In genomic region chr2:8884812-8885211, GRCh38 we compare ENCODE assay signal across 31 cellular contexts.
"Had no signal": no experiment of that assay in that cellular context is flagged by ENCODE, and none has a peak within 500 bp of the region (broad histone marks: within the 10 kb centered on the region; RNA-seq: fewer than 3 reads in every experiment).

No MANE protein-coding gene starts in this region.

- H3K4me1 Mint-ChIP-seq: activated CD4-positive, alpha-beta T cell treated with anti-CD3 and anti-CD28 coated beads for 36 hours; activated CD4-positive, alpha-beta T cell treated with anti-CD3 and anti-CD28 coated beads, Interleukin-2, amount 10 ng/mL, durations not matched to agents 7 days and 5 days; activated naive CD4-positive, alpha-beta T cell treated with anti-CD3 and anti-CD28 coated beads, Interleukin-2, amount 50 U/mL, for 24 hours; central memory CD8-positive, alpha-beta T cell had no signal

- DNase-seq: activated CD4-positive, alpha-beta T cell treated with anti-CD3 and anti-CD28 coated beads for 36 hours; activated CD4-positive, alpha-beta T cell treated with anti-CD3 and anti-CD28 coated beads, Interleukin-2, amount 10 ng/mL, durations not matched to agents 7 days and 5 days; activated CD4-positive, alpha-beta T cell treated with anti-CD3 and anti-CD28 coated beads, Interleukin-2, amount 50 U/mL, for 48 hours; activated CD8-positive, alpha-beta T cell treated with anti-CD3 and anti-CD28 coated beads, Interleukin-2, amount 10 ng/mL, durations not matched to agents 7 days and 5 days; activated gamma-delta T cell; activated naive CD4-positive, alpha-beta T cell treated with Interleukin-2 at 50 U/mL for 16 hours; activated naive CD8-positive, alpha-beta T cell treated with anti-CD3 and anti-CD28 coated beads, Interleukin-2, amount 10 ng/mL, durations not matched to agents 7 days and 5 days; activated T-cell treated with anti-CD3 and anti-CD28 coated beads, Interleukin-2, amount 50 U/mL, for 24 hours; amygdala; MV-4-11; NCI-H1092 treated with DMSO at 0.1 percent for 48 hours; NCI-H1694; NCI-H1930; NCI-H2081 treated with DMSO at 0.1 percent for 48 hours; NCI-H345; NCI-H524 treated with DMSO at 0.1 percent for 48 hours; NCI-H748 treated with DMSO at 0.1 percent for 48 hours; NK-92 treated with Interleukin-12 subunit alpha and Interleukin-12 subunit beta, amount 100 ng/mL, for 24 hours; SHP77; SK-N-SH had no signal

- H3K4me1 ChIP-seq: ascending aorta had no signal

- H3K9me3 ChIP-seq: ascending aorta, SJSA1, SK-N-SH had no signal

- H3K4me3 ChIP-seq: ascending aorta, cardiac muscle cell, SJSA1 had no signal

- H3K9me3 Mint-ChIP-seq: activated CD4-positive, alpha-beta T cell treated with anti-CD3 and anti-CD28 coated beads, Interleukin-2, amount 10 ng/mL, durations not matched to agents 7 days and 5 days; activated naive CD4-positive, alpha-beta T cell treated with anti-CD3 and anti-CD28 coated beads, Interleukin-2, amount 50 U/mL, for 24 hours; activated naive CD8-positive, alpha-beta T cell treated with anti-CD3 and anti-CD28 coated beads, Interleukin-2, amount 10 ng/mL, durations not matched to agents 7 days and 5 days; activated T-cell treated with anti-CD3 and anti-CD28 coated beads, Interleukin-2, amount 50 U/mL, for 24 hours; activated T-helper 2 cell treated with anti-CD3 and anti-CD28 coated beads, Interferon-gamma antibody, Interleukin-2, Interleukin-4, amounts not matched to agents 10 μg/mL and 5 μg/mL and 100 μg/mL, durations not matched to agents 14 hours and 24 hours and 36 hours; central memory CD8-positive, alpha-beta T cell; T-helper 1 cell treated with Interleukin-12 subunit alpha and Interleukin-12 subunit beta and Interleukin-4 antibody, amounts not matched to agents 30 μg/mL and 1 μg/mL, for 36 hours; T-helper 2 cell treated with Interferon-gamma antibody and Interleukin-4, amounts not matched to agents 5 μg/mL and 100 μg/mL, for 36 hours; WTC11 had no signal

- H3K36me3 Mint-ChIP-seq: activated naive CD4-positive, alpha-beta T cell treated with anti-CD3 and anti-CD28 coated beads, Interleukin-2, amount 50 U/mL, for 24 hours; activated naive CD8-positive, alpha-beta T cell treated with anti-CD3 and anti-CD28 coated beads, Interleukin-2, amount 10 ng/mL, durations not matched to agents 7 days and 5 days had no signal

- H3K27ac ChIP-seq: ascending aorta, cardiac muscle cell, KMS-11, SJSA1 had no signal

- H3K4me3 Mint-ChIP-seq: activated CD4-positive, alpha-beta T cell treated with anti-CD3 and anti-CD28 coated beads for 36 hours; activated CD4-positive, alpha-beta T cell treated with anti-CD3 and anti-CD28 coated beads, Interleukin-2, amount 10 ng/mL, durations not matched to agents 7 days and 5 days; activated CD8-positive, alpha-beta T cell treated with anti-CD3 and anti-CD28 coated beads, Interleukin-2, amount 10 ng/mL, durations not matched to agents 7 days and 5 days; activated naive CD4-positive, alpha-beta T cell treated with anti-CD3 and anti-CD28 coated beads, Interleukin-2, amount 50 U/mL, for 24 hours; activated naive CD8-positive, alpha-beta T cell treated with anti-CD3 and anti-CD28 coated beads, Interleukin-2, amount 10 ng/mL, durations not matched to agents 7 days and 5 days; activated T-cell treated with anti-CD3 and anti-CD28 coated beads, Interleukin-2, amount 50 U/mL, for 24 hours; central memory CD8-positive, alpha-beta T cell; T-helper 1 cell treated with Interleukin-12 subunit alpha and Interleukin-12 subunit beta and Interleukin-4 antibody, amounts not matched to agents 30 μg/mL and 1 μg/mL, for 36 hours; T-helper 2 cell treated with Interferon-gamma antibody and Interleukin-4, amounts not matched to agents 5 μg/mL and 100 μg/mL, for 36 hours; WTC11 had no signal

- H3K27me3 Mint-ChIP-seq: activated CD4-positive, alpha-beta T cell treated with anti-CD3 and anti-CD28 coated beads for 36 hours; activated CD4-positive, alpha-beta T cell treated with anti-CD3 and anti-CD28 coated beads, Interleukin-2, amount 10 ng/mL, durations not matched to agents 7 days and 5 days; activated naive CD4-positive, alpha-beta T cell treated with anti-CD3 and anti-CD28 coated beads, Interleukin-2, amount 50 U/mL, for 24 hours; activated naive CD8-positive, alpha-beta T cell treated with anti-CD3 and anti-CD28 coated beads, Interleukin-2, amount 10 ng/mL, durations not matched to agents 7 days and 5 days; activated T-cell treated with anti-CD3 and anti-CD28 coated beads, Interleukin-2, amount 50 U/mL, for 24 hours had no signal

- H3K27ac Mint-ChIP-seq: activated CD4-positive, alpha-beta T cell treated with anti-CD3 and anti-CD28 coated beads for 36 hours; activated CD4-positive, alpha-beta T cell treated with anti-CD3 and anti-CD28 coated beads, Interleukin-2, amount 10 ng/mL, durations not matched to agents 7 days and 5 days; activated CD8-positive, alpha-beta T cell treated with anti-CD3 and anti-CD28 coated beads, Interleukin-2, amount 10 ng/mL, durations not matched to agents 7 days and 5 days; activated naive CD4-positive, alpha-beta T cell treated with anti-CD3 and anti-CD28 coated beads, Interleukin-2, amount 50 U/mL, for 24 hours; activated naive CD8-positive, alpha-beta T cell treated with anti-CD3 and anti-CD28 coated beads, Interleukin-2, amount 10 ng/mL, durations not matched to agents 7 days and 5 days; activated T-cell treated with anti-CD3 and anti-CD28 coated beads, Interleukin-2, amount 50 U/mL, for 24 hours; activated T-helper 2 cell treated with anti-CD3 and anti-CD28 coated beads, Interferon-gamma antibody, Interleukin-2, Interleukin-4, amounts not matched to agents 10 μg/mL and 5 μg/mL and 100 μg/mL, durations not matched to agents 14 hours and 24 hours and 36 hours; T-helper 1 cell treated with Interleukin-12 subunit alpha and Interleukin-12 subunit beta and Interleukin-4 antibody, amounts not matched to agents 30 μg/mL and 1 μg/mL, for 36 hours; T-helper 2 cell treated with Interferon-gamma antibody and Interleukin-4, amounts not matched to agents 5 μg/mL and 100 μg/mL, for 36 hours; WTC11 had no signal

- H3K27me3 ChIP-seq: ascending aorta, cardiac muscle cell, SJSA1 had no signal

- ATAC-seq: activated CD4-positive, CD25-positive, alpha-beta regulatory T cell treated with anti-CD3 and anti-CD28 coated beads, Interleukin-2, amount 50 U/mL, for 24 hours; activated CD8-positive, alpha-beta T cell treated with anti-CD3 and anti-CD28 coated beads, Interleukin-2, amount 10 ng/mL, durations not matched to agents 7 days and 5 days; WTC11 had no signal

- H3K36me3 ChIP-seq: cardiac muscle cell had no signal
